36 cellular contexts compared by ENCODE assay signal in genomic region chr2:20200697-20201555, GRCh38.
"Had no signal": no experiment of that assay in that cellular context is flagged by ENCODE, and none has a peak within 500 bp of the region (broad histone marks: within the 10 kb centered on the region; RNA-seq: fewer than 3 reads in every experiment).

No MANE protein-coding gene starts in this region.

- DNase-seq: activated CD4-positive, alpha-beta memory T cell treated with anti-CD3 and anti-CD28 coated beads, Interleukin-2, amount 10 ng/mL, durations not matched to agents 7 days and 5 days; activated CD4-positive, alpha-beta T cell treated with anti-CD3 and anti-CD28 coated beads for 1 hour; activated CD4-positive, alpha-beta T cell treated with anti-CD3 and anti-CD28 coated beads for 48 hours; activated CD4-positive, CD25-positive, alpha-beta regulatory T cell; activated effector memory CD4-positive, alpha-beta T cell treated with anti-CD3 and anti-CD28 coated beads, Interleukin-2, amount 50 U/mL, for 16 hours; activated naive CD4-positive, alpha-beta T cell; activated naive CD4-positive, alpha-beta T cell treated with anti-CD3 and anti-CD28 coated beads, Interleukin-2, amount 50 U/mL, for 16 hours; activated naive CD8-positive, alpha-beta T cell treated with anti-CD3 and anti-CD28 coated beads for 36 hours; activated T-cell treated with anti-CD3 and anti-CD28 coated beads, Interleukin-2, amount 50 U/mL, for 1 hour; activated T-cell treated with anti-CD3 and anti-CD28 coated beads, Interleukin-2, amount 50 U/mL, for 72 hours; body of pancreas; caudate nucleus; Karpas-422; KBM-7; NCI-H1048; NCI-H1105 treated with DMSO at 0.1 percent for 48 hours; NCI-H1436; NCI-H1694; NCI-H1930; NCI-H2081 treated with DMSO at 0.1 percent for 48 hours; NCI-H226; NCI-H446 treated with DMSO at 0.1 percent for 48 hours; NCI-H524; NCI-H69; NCI-H82; PC-3; Peyer's patch; Right ventricle myocardium superior; RPMI8226; SW 1271; T-helper 1 cell; T-helper 2 cell; T-helper 9 cell; WERI-Rb-1 had no signal

- H3K9me3 ChIP-seq: body of pancreas, breast epithelium, Peyer's patch had no signal

- H3K4me3 ChIP-seq: body of pancreas, breast epithelium, Peyer's patch had no signal

- ATAC-seq: activated T-cell treated with anti-CD3 and anti-CD28 coated beads, Interleukin-2, amount 50 U/mL, for 72 hours; activated T-helper 17 cell treated with anti-CD3 and anti-CD28 coated beads, Interleukin-2, amount 50 U/mL, for 72 hours; body of pancreas had no signal

- H3K27ac ChIP-seq: body of pancreas, breast epithelium, WERI-Rb-1 had no signal

- H3K27me3 ChIP-seq: body of pancreas, breast epithelium, Peyer's patch had no signal
